9 cellular contexts compared by ENCODE assay signal in the genomic region with DNA sequence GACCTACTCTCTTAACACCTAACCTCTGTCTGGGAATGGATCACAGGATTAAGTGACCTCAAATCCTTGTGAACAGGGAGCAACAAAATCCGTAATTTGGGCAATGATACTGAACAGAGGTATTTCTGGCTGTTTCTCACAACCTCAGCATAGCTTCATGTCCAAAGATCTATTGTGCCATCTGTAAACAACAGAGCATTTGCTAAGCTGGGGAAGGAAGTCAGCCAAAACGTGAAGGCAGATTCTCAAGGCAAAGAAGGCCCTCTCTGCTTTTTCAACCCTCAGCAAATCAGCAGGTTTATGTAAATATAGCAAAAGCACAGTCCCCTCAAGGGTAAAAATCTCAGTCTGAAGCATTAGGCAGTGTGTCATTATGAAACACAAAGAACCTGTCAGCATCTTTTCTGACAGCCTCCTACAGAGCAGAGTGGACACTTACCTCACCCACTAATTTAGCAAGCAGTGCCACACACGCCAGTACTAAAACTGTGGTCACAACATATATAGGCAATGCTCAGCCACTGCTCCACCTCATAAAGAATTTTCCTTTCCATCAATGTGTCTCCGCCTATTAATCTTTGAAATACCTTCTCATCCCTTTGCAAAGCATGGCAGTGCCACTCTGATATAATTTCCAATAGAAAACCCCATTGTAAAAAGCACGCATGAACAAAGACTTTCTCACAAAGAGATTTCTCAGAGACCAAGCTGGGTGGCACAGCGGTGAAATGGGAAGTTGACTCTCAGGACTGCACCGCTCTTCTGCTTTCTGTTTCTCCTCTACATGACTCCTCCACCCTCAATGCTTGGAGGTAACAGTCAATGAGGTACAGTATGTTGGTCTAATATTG.
DNase-seq lines count a peak whose midpoint lies in the region; ATAC-seq and TF ChIP-seq lines count a peak whose summit lies in the region.
"Had no signal": no experiment of that assay in that cellular context is flagged by ENCODE, and none has a peak within 500 bp of the region (broad histone marks: within the 10 kb centered on the region; RNA-seq: fewer than 3 reads in every experiment).

No MANE protein-coding gene starts in this region.

- H3K9me3 ChIP-seq in mammary epithelial cell (replicated peaks; ENCODE audit: insufficient read depth, low read length) = no peaks in the 10 kb centered on the region

- peaks cover 13% of the 10 kb centered on the region for H3K4me1 Mint-ChIP-seq in MCF 10A (ENCODE audit: insufficient read depth, unreplicated experiment)
- H3K4me1 Mint-ChIP-seq in osteocyte (ENCODE audit: unreplicated experiment) = peaks cover 58% of the 10 kb centered on the region

- DNase-seq in MCF 10A (ENCODE audit: unreplicated experiment) = peak; percentile 4
- no peak for DNase-seq in mammary epithelial cell
- DNase-seq in NCI-H2081 treated with DMSO at 0.1 percent for 48 hours (lab: John Stamatoyannopoulos, UW) = peak; percentile 68
- DNase-seq in osteocyte (ENCODE audit: extremely low spot score, unreplicated experiment) = no peak
- DNase-seq in occipital lobe (lab: John Stamatoyannopoulos, UW) = no peak
- DNase-seq in ecto neural progenitor cell (ENCODE audit: low spot score) = no peak
- DNase-seq: activated naive CD8-positive, alpha-beta T cell treated with anti-CD3 and anti-CD28 coated beads, Interleukin-2, amount 10 ng/mL, durations not matched to agents 7 days and 5 days had no signal

- H3K4me3 Mint-ChIP-seq in MCF 10A (ENCODE audit: unreplicated experiment) (no peak overlapping the region), osteocyte (ENCODE audit: unreplicated experiment) (no peak overlapping the region)
- H3K4me3 Mint-ChIP-seq: activated naive CD8-positive, alpha-beta T cell treated with anti-CD3 and anti-CD28 coated beads, Interleukin-2, amount 10 ng/mL, durations not matched to agents 7 days and 5 days had no signal

- H3K4me1 ChIP-seq in mammary epithelial cell (ENCODE audit: insufficient read depth, low read length) = peaks cover 15% of the 10 kb centered on the region

- no peak overlapping the region for H3K27ac ChIP-seq in mammary epithelial cell (ENCODE audit: insufficient read depth, low read depth, low read length)
- H3K27ac ChIP-seq in cingulate gyrus (ENCODE audit: low read depth, low read length) = peak overlapping the region; percentile 89

- 90% methylated on average over 7 of the region's 7 CpGs for WGBS in mammary epithelial cell (ENCODE audit: low coverage, missing lambda C conversion rate)

- H3K27me3 Mint-ChIP-seq in MCF 10A (ENCODE audit: insufficient read depth, unreplicated experiment) = no peaks in the 10 kb centered on the region
- no peaks in the 10 kb centered on the region for H3K27me3 Mint-ChIP-seq in osteocyte (ENCODE audit: unreplicated experiment)
- H3K27me3 Mint-ChIP-seq: activated naive CD8-positive, alpha-beta T cell treated with anti-CD3 and anti-CD28 coated beads, Interleukin-2, amount 10 ng/mL, durations not matched to agents 7 days and 5 days had no signal

- intact Hi-C loops in MCF 10A (cut with micrococcal nuclease) = no loop called here
- intact Hi-C loops in mammary epithelial cell (cut with micrococcal nuclease) = loop anchor here (5.0 kb wide), 1 partner anchor 33 kb away; no protein-coding TSS in a partner anchor

- H3K36me3 ChIP-seq in mammary epithelial cell (ENCODE audit: insufficient read depth, low read length) = no peaks in the 10 kb centered on the region

- TF ChIP-seq CTCF in MCF 10A (IDR thresholded peaks at IDR 0.05; ENCODE audit: unreplicated experiment) (no peak), mammary epithelial cell (conservative IDR thresholded peaks at IDR 0.05 in 1 of 2, IDR thresholded peaks at IDR 0.05 in 1 of 2; ENCODE audit: extremely low read depth in 1 of 2, insufficient read depth in 1 of 2, low read depth in 1 of 2, low read length in 2 of 2) (no peak), osteocyte (IDR thresholded peaks at IDR 0.05) (no peak)

- H3K27me3 ChIP-seq in mammary epithelial cell (ENCODE audit: insufficient read depth, low read length) = no peaks in the 10 kb centered on the region

- in situ Hi-C loops in mammary epithelial cell (cut with MboI; ENCODE audit: low sequenced_read_pairs in 2 of 2) = no loop called here

- H3K36me3 Mint-ChIP-seq in MCF 10A (ENCODE audit: insufficient read depth, unreplicated experiment) (peaks cover 21% of the 10 kb centered on the region), osteocyte (ENCODE audit: unreplicated experiment) (peaks cover 7% of the 10 kb centered on the region)

- CTCF ChIA-PET in MCF 10A (lab: Yijun Ruan, JAX) (no interaction called here), mammary epithelial cell (lab: Charles Lee; ENCODE audit: low non-redundant PET) (no interaction called here)

- dilution Hi-C loops in mammary epithelial cell (cut with HindIII; ENCODE audit: low sequenced_read_pairs) = no loop called here

- no TSS peak for BruUV-seq in MCF 10A (replicated peaks; lab: Mats Ljungman, UMichigan)
- no TSS peak for BruUV-seq in mammary epithelial cell (replicated peaks; lab: Mats Ljungman, UMichigan)

- H2AFZ ChIP-seq in mammary epithelial cell (ENCODE audit: low read depth, low read length) = no peak overlapping the region

- POLR2A ChIA-PET in MCF 10A (lab: Yijun Ruan, JAX) = interaction anchor here (0.7 to 1.1 kb wide), 2 partner anchors 23 to 1314 kb away, joined by 3 to 5 read pairs; no protein-coding TSS in a partner anchor

- no peaks in the 10 kb centered on the region for H4K20me1 ChIP-seq in mammary epithelial cell (ENCODE audit: insufficient read depth, low read length)

- no peak overlapping the region for H3K4me2 ChIP-seq in mammary epithelial cell (ENCODE audit: insufficient read depth, low read depth, low read length)

- peak; percentile 56 for ATAC-seq in HG02840 (IDR thresholded peaks at IDR 0.05; ENCODE audit: low FRiP score, unreplicated experiment)

- H3K27ac Mint-ChIP-seq in MCF 10A (ENCODE audit: low read depth, unreplicated experiment) = no peak overlapping the region
- peak overlapping the region; percentile 31 for H3K27ac Mint-ChIP-seq in osteocyte (ENCODE audit: unreplicated experiment)
- H3K27ac Mint-ChIP-seq: activated naive CD8-positive, alpha-beta T cell treated with anti-CD3 and anti-CD28 coated beads, Interleukin-2, amount 10 ng/mL, durations not matched to agents 7 days and 5 days had no signal

- H3K79me2 ChIP-seq in mammary epithelial cell (ENCODE audit: insufficient read depth, low read length) = peaks cover 13% of the 10 kb centered on the region

- H3K9me3 Mint-ChIP-seq in MCF 10A (ENCODE audit: unreplicated experiment) = no peaks in the 10 kb centered on the region
- no peaks in the 10 kb centered on the region for H3K9me3 Mint-ChIP-seq in osteocyte (ENCODE audit: unreplicated experiment)
- H3K9me3 Mint-ChIP-seq: activated naive CD8-positive, alpha-beta T cell treated with anti-CD3 and anti-CD28 coated beads, Interleukin-2, amount 10 ng/mL, durations not matched to agents 7 days and 5 days had no signal

- no peak overlapping the region for H3K9ac ChIP-seq in mammary epithelial cell (ENCODE audit: insufficient read depth, low read length)

- no peak overlapping the region for H3K4me3 ChIP-seq in mammary epithelial cell (replicated peaks in 1 of 3; ENCODE audit: insufficient read depth in 1 of 3, low read depth in 2 of 3, low read length in 3 of 3)

Comparison
In these comparisons a context has a peak if more than half of its experiments do, and no peak if none do; other contexts are left out.
1. DNase-seq: peak in MCF 10A (single experiment) and NCI-H2081 treated with DMSO at 0.1 percent for 48 hours (single experiment); none in mammary epithelial cell (single experiment), osteocyte (single experiment), occipital lobe (single experiment) and ecto neural progenitor cell (single experiment).